Comparison of ENCODE assay signal across 10 cellular contexts in genomic region chr14:90839024-90839888, GRCh38. TPM values are rescaled to one million over a fixed set of nuclear protein-coding genes. Genes with fewer than 3 reads are reported as not detected.
A peak's percentile ranks its signal among the peaks of the same experiment; 100 is the strongest.
DNase-seq lines count a peak whose midpoint lies in the region; ATAC-seq and TF ChIP-seq lines count a peak whose summit lies in the region.
"Had no signal": no experiment of that assay in that cellular context is flagged by ENCODE, and none has a peak within 500 bp of the region (broad histone marks: within the 10 kb centered on the region; RNA-seq: fewer than 3 reads in every experiment).

No MANE protein-coding gene starts in this region.

- H3K4me3 Mint-ChIP-seq in Calu3 (ENCODE audit: low read depth, unreplicated experiment): no peak overlapping the region

- no peaks in the 10 kb centered on the region for H3K36me3 Mint-ChIP-seq in Calu3 (ENCODE audit: insufficient read depth, unreplicated experiment)

- no TSS peak for BruUV-seq in Calu3 (replicated peaks; lab: Mats Ljungman, UMichigan)

- no peaks in the 10 kb centered on the region for H3K9me3 Mint-ChIP-seq in Calu3 (ENCODE audit: low read depth, unreplicated experiment)

- H3K27me3 Mint-ChIP-seq in Calu3 (ENCODE audit: unreplicated experiment): no peaks in the 10 kb centered on the region

- H3K27ac Mint-ChIP-seq in Calu3 (ENCODE audit: unreplicated experiment): no peak overlapping the region

- DNase-seq in Peyer's patch: no peak
- DNase-seq in fibroblast of peridontal ligament (ENCODE audit: extremely low read depth): peak; percentile 80
- peak in 1 of 3 donors; percentile 33 for DNase-seq in mucosa of descending colon
- peak in 1 of 2 donors; percentile 9 for DNase-seq in thyroid gland
- DNase-seq in Calu3: no peak
- DNase-seq in activated naive CD4-positive, alpha-beta T cell treated with Interleukin-2 at 50 U/mL for 16 hours: no peak
- no peak for DNase-seq in ecto neural progenitor cell (ENCODE audit: low spot score)
- DNase-seq: kidney glomerular epithelial cell, T-helper 1 cell had no signal

- CTCF ChIA-PET in Calu3 (lab: Charles Lee): interaction anchor here (0.6 kb wide), 1 partner anchor 11 kb away, joined by 3 read pairs; no protein-coding TSS in a partner anchor

- TF ChIP-seq CTCF in Peyer's patch (IDR thresholded peaks at IDR 0.05): no peak
- TF ChIP-seq CTCF in mucosa of descending colon (IDR thresholded peaks at IDR 0.05): no peak
- TF ChIP-seq CTCF in thyroid gland (IDR thresholded peaks at IDR 0.05): no peak
- no peak for TF ChIP-seq CTCF in Calu3 (IDR thresholded peaks at IDR 0.05; ENCODE audit: unreplicated experiment)

- peak; percentile 58 for ATAC-seq in mucosa of descending colon
- ATAC-seq in HG03442 (IDR thresholded peaks at IDR 0.05; ENCODE audit: unreplicated experiment): no peak

- no peaks in the 10 kb centered on the region for H3K4me1 Mint-ChIP-seq in Calu3 (ENCODE audit: low read depth, unreplicated experiment)

- H3K4me3 ChIP-seq in Peyer's patch: no peak overlapping the region
- no peak overlapping the region for H3K4me3 ChIP-seq in mucosa of descending colon
- H3K4me3 ChIP-seq in thyroid gland (replicated peaks in 1 of 3): no peak overlapping the region

- TF ChIP-seq POLR2A in Peyer's patch (IDR thresholded peaks at IDR 0.05): no peak
- TF ChIP-seq POLR2A in thyroid gland (IDR thresholded peaks at IDR 0.05): no peak

- no peaks in the 10 kb centered on the region for H3K27me3 ChIP-seq in Peyer's patch
- no peaks in the 10 kb centered on the region for H3K27me3 ChIP-seq in thyroid gland

- H3K36me3 ChIP-seq in Peyer's patch (no peaks in the 10 kb centered on the region), mucosa of descending colon (ENCODE audit: low read depth) (no peaks in the 10 kb centered on the region), thyroid gland (no peaks in the 10 kb centered on the region)

- H3K4me1 ChIP-seq in Peyer's patch (no peaks in the 10 kb centered on the region), mucosa of descending colon (ENCODE audit: low read depth) (no peaks in the 10 kb centered on the region), thyroid gland (peaks cover 0 to 5% of the 10 kb centered on the region in 2 donors)

- peak overlapping the region; percentile 10 to 61 (median 14) for H3K27ac ChIP-seq in Peyer's patch
- H3K27ac ChIP-seq in thyroid gland: peak overlapping the region; percentile 40 to 69 (median 54)

- intact Hi-C loops in mucosa of descending colon (cut with DNase I, micrococcal nuclease) (no loop called here), thyroid gland (cut with DNase I) (no loop called here), Calu3 (cut with micrococcal nuclease; ENCODE audit: unreplicated experiment) (no loop called here)

- WGBS in thyroid gland, 2 donors: 62 to 77% methylated on average over 10 of the region's 10 CpGs

- H3K9me3 ChIP-seq in Peyer's patch (no peaks in the 10 kb centered on the region), mucosa of descending colon (no peaks in the 10 kb centered on the region), thyroid gland (no peaks in the 10 kb centered on the region)

RNA-seq across cellular contexts. Expression of gene TTC7B, which starts 23.0 kb away (rescaled TPM):
- total RNA-seq in Peyer's patch: 10 to 100 TPM in 2 of 4 donors, 1 to 10 TPM in 1, under 1 TPM in 1; 0.18 to 53.6 (median 11.2) TPM
- total RNA-seq in mucosa of descending colon: 10 to 100 TPM in 1 of 3 donors, 1 to 10 TPM in 2; 6.0 to 72.8 (median 10.0) TPM
- 10 to 100 TPM; 19.1 to 87.6 (median 22.1) TPM for total RNA-seq in thyroid gland
- total RNA-seq in Calu3 (2022): 9.6 and 13.2 TPM in 2 replicates
